In genomic region chr18:74534150-74534969, GRCh38 we compare ENCODE assay signal across 17 cellular contexts.
DNase-seq lines count a peak whose midpoint lies in the region; TF ChIP-seq lines count a peak whose summit lies in the region.
"Had no signal": no experiment of that assay in that cellular context is flagged by ENCODE, and none has a peak within 500 bp of the region (broad histone marks: within the 10 kb centered on the region; RNA-seq: fewer than 3 reads in every experiment).

Gene CNDP1 (plus strand): TSS chr18:74534500. CDS start chr18:74534668, 168 bp downstream.

- CTCF ChIA-PET in GM10248 (lab: Yijun Ruan, JAX) = no interaction called here

- DNase-seq in Ammon's horn (ENCODE audit: low spot score) (peak; percentile 91), amygdala (lab: John Stamatoyannopoulos, UW) (peak in 53 of 56 donors; percentile 7 to 89 (median 67)), hypothalamus (lab: John Stamatoyannopoulos, UW) (peak in 45 of 51 donors; percentile 8 to 87 (median 67)), nucleus accumbens (lab: John Stamatoyannopoulos, UW) (peak in 53 of 56 donors; percentile 26 to 91 (median 76)), cortex of kidney (lab: John Stamatoyannopoulos, UW) (no peak), GM10248 (ENCODE audit: extremely low spot score) (no peak), KBM-7 (no peak)
- DNase-seq in stimulated activated CD4-positive, alpha-beta T cell treated with anti-CD3 and anti-CD28 coated beads, Interleukin-4, amount 100 ng/mL, for 24 hours = no peak
- DNase-seq: activated CD4-positive, alpha-beta T cell treated with anti-CD3 and anti-CD28 coated beads for 36 hours; activated naive CD8-positive, alpha-beta T cell treated with anti-CD3 and anti-CD28 coated beads for 36 hours; brain microvascular endothelial cell; Calu3; NCI-H1930; NCI-H345; psoas muscle; stimulated activated CD4-positive, alpha-beta T cell treated with anti-CD3 and anti-CD28 coated beads, Interleukin-2, amount 100 ng/mL, for 48 hours; T-helper 1 cell had no signal

- TF ChIP-seq CTCF in GM10248 (IDR thresholded peaks at IDR 0.05; ENCODE audit: control extremely low read depth, extremely low read depth, low read depth, missing control alignments) = no peak

- POLR2A ChIA-PET in GM10248 (lab: Yijun Ruan, JAX) = no interaction called here

- in situ Hi-C loops in KBM-7 (cut with MboI; ENCODE audit: low pct_unique_long_range_greater_than_20kb, low sequenced_read_pairs) = no loop called here

Comparison
In these comparisons a context has a peak if more than half of its experiments do, and no peak if none do; other contexts are left out.
1. DNase-seq: peak in Ammon's horn (single experiment), amygdala (53 of 56), hypothalamus (45 of 51) and nucleus accumbens (53 of 56); none in cortex of kidney (single experiment), stimulated activated CD4-positive, alpha-beta T cell treated with anti-CD3 and anti-CD28 coated beads, Interleukin-4, amount 100 ng/mL, for 24 hours (single experiment), GM10248 (single experiment) and KBM-7 (single experiment).